9 cellular contexts compared by ENCODE assay signal in the genomic region with DNA sequence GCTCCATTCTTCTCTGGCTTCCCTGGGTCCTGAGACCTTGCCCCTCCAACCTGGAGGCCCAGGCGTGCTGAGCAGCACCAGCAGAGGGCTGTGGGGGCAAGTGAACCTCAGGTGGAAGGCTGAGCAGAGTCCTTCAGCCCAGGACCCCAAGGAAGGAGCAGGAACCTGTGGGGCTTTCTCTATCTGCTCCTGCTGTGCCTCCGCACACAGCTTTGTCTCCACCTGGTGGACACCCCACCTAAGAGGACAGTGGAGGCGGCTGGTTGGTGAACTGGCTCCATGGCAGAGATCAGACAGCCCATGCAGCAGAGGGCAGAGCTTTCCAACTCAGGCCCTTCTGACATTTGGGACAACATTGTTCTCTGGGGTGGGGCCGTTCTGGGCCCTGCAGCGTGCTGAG. TPM values are rescaled to one million over a fixed set of nuclear protein-coding genes. Genes with fewer than 3 reads are reported as not detected.
A peak's percentile ranks its signal among the peaks of the same experiment; 100 is the strongest.
DNase-seq lines count a peak whose midpoint lies in the region; ATAC-seq, FAIRE-seq and TF ChIP-seq lines count a peak whose summit lies in the region.
"Had no signal": no experiment of that assay in that cellular context is flagged by ENCODE, and none has a peak within 500 bp of the region (broad histone marks: within the 10 kb centered on the region; RNA-seq: fewer than 3 reads in every experiment).

No MANE protein-coding gene starts in this region.

- no peak for TF ChIP-seq EP300 in H1 (IDR thresholded peaks at IDR 0.05; ENCODE audit: borderline replicate concordance in 1 of 2, low read depth in 2 of 2, low read length in 2 of 2)

- WGBS in H1 (ENCODE audit: extremely low coverage in 1 of 2, insufficient coverage in 1 of 2, insufficient read length in 1 of 2, insufficient replicate concordance in 2 of 2, low coverage in 1 of 2, low lambda C conversion rate in 2 of 2, missing lambda C conversion rate in 1 of 2), 2 experiments: 70% methylated on average over 5 of the region's 5 CpGs; no CpG with 5 or more reads in 1 of the 2 experiments

- H2BK120ac ChIP-seq in H1 (replicated peaks; ENCODE audit: low read depth, low read length): no peak overlapping the region

- no peaks in the 10 kb centered on the region for H3K27me3 ChIP-seq in HAP-1 (ENCODE audit: low read depth)
- no peaks in the 10 kb centered on the region for H3K27me3 ChIP-seq in H1 (replicated peaks in 1 of 4; ENCODE audit: control insufficient read depth in 3 of 4, extremely low read depth in 1 of 4, insufficient read depth in 3 of 4, low read length in 3 of 4)

- CTCF ChIA-PET in H1 (lab: Charles Lee; ENCODE audit: partially characterized antibody): interaction anchor here (0.6 to 3.7 kb wide), 18 partner anchors 9 to 265 kb away, joined by 3 to 21 read pairs (median 4); no protein-coding TSS in a partner anchor

- H3K9me3 ChIP-seq in HAP-1: no peaks in the 10 kb centered on the region
- peaks cover 19 to 23% of the 10 kb centered on the region in 2 experiments; a peak in 3 of 4 replicates for H3K9me3 ChIP-seq in H1 (ENCODE audit: insufficient read depth in 2 of 2, low read depth in 1 of 2, low read length in 1 of 2)

- H4K91ac ChIP-seq in H1 (replicated peaks; ENCODE audit: insufficient read length, low read length): no peak overlapping the region

- H2BK20ac ChIP-seq in H1 (ENCODE audit: low read length): no peak overlapping the region

- H3K36me3 ChIP-seq in HAP-1 (replicated peaks) (no peaks in the 10 kb centered on the region), H1 (ENCODE audit: control insufficient read depth in 2 of 4, insufficient read depth in 4 of 4, low read length in 3 of 4) (peaks cover 0 to 18% (median 5%) of the 10 kb centered on the region in 4 experiments; a peak in 6 of 8 replicates)

- TF ChIP-seq CTCF in AG10803 (conservative IDR thresholded peaks at IDR 0.05; ENCODE audit: low read length) (peak; percentile 34), H1 (IDR thresholded peaks at IDR 0.05; ENCODE audit: control extremely low read depth in 1 of 3, insufficient read depth in 1 of 3, low read depth in 1 of 3, low read length in 3 of 3) (peak; percentile 56 to 75 (median 71))

- H3K4me3 ChIP-seq in AG10803 (ENCODE audit: low read length) (no peak overlapping the region), HAP-1 (no peak overlapping the region), H1 (ENCODE audit: extremely low read depth in 1 of 4, insufficient read depth in 2 of 4, low read depth in 3 of 4, low read length in 4 of 4) (no peak overlapping the region)

- no peak overlapping the region for H3K4me2 ChIP-seq in H1 (ENCODE audit: insufficient read depth in 1 of 2, low read depth in 2 of 2, low read length in 2 of 2)

- ATAC-seq in GM21619 (IDR thresholded peaks at IDR 0.05; ENCODE audit: unreplicated experiment): no peak

- no peak overlapping the region for H2BK15ac ChIP-seq in H1 (ENCODE audit: low read length)

- no peak overlapping the region for H3K56ac ChIP-seq in H1 (replicated peaks; ENCODE audit: insufficient read length, low read depth, low read length)

- FAIRE-seq in H1 (lab: Jason Lieb, UNC): no peak

- H4K8ac ChIP-seq in H1 (ENCODE audit: extremely low read depth, insufficient read depth, low read length): no peak overlapping the region

- no peak for DNase-seq in AG10803 (ENCODE audit: low read depth)
- DNase-seq in HAP-1 (ENCODE audit: low spot score in 2 of 2): peak; percentile 38 to 76
- DNase-seq in T-helper 1 cell: peak in 3 of 5 donors; percentile 10 to 19 (median 13)
- no peak for DNase-seq in H1 (ENCODE audit: low read depth in 1 of 2, low spot score in 2 of 2)
- DNase-seq in stimulated activated CD4-positive, alpha-beta T cell treated with anti-CD3 and anti-CD28 coated beads, Interleukin-1b, Interleukin-23, amount 100 ng/mL, for 48 hours: peak; percentile 35
- DNase-seq in head of caudate nucleus: no peak
- no peak for DNase-seq in NCI-H128 (lab: John Stamatoyannopoulos, UW; ENCODE audit: unreplicated experiment)

- no peak overlapping the region for H4K5ac ChIP-seq in H1 (ENCODE audit: insufficient read length, low read depth, low read length)

- no peak overlapping the region for H3K4ac ChIP-seq in H1 (replicated peaks; ENCODE audit: insufficient read length, low read depth, low read length)

- no peak overlapping the region for H3K18ac ChIP-seq in H1 (ENCODE audit: extremely low read depth, low read length)

- intact Hi-C loops in head of caudate nucleus (cut with DNase I): no loop called here

- H4K20me1 ChIP-seq in H1 (replicated peaks in 1 of 2; ENCODE audit: control insufficient read depth in 1 of 2, insufficient read depth in 2 of 2, low read length in 2 of 2): no peaks in the 10 kb centered on the region

- H3K14ac ChIP-seq in H1 (ENCODE audit: insufficient read length): no peak overlapping the region

- POLR2A ChIA-PET in H1 (lab: Charles Lee; ENCODE audit: partially characterized antibody): interaction anchor here (0.7 to 1.6 kb wide), 4 partner anchors 18 to 137 kb away, joined by 3 to 4 read pairs (median 3); a partner anchor contains a TSS

- H3K4me1 ChIP-seq in HAP-1 (no peaks in the 10 kb centered on the region), H1 (replicated peaks in 1 of 4; ENCODE audit: control insufficient read depth in 3 of 4, insufficient read depth in 4 of 4, low read length in 3 of 4) (no peaks in the 10 kb centered on the region)

- in situ Hi-C loops in HAP-1 (cut with MboI; ENCODE audit: low sequenced_read_pairs): no loop called here

- no peak overlapping the region for H2AK5ac ChIP-seq in H1 (ENCODE audit: low read depth, low read length)

- no peaks in the 10 kb centered on the region for H3K79me1 ChIP-seq in H1 (ENCODE audit: low read depth, low read length)

- no peak overlapping the region for H2AFZ ChIP-seq in H1 (ENCODE audit: low read length)

- no peak overlapping the region for H3K23ac ChIP-seq in H1 (ENCODE audit: insufficient read length)

- no peaks in the 10 kb centered on the region for H3K79me2 ChIP-seq in H1 (ENCODE audit: control insufficient read depth in 1 of 2, insufficient read depth in 2 of 2, low read length in 2 of 2)

- no peaks in the 10 kb centered on the region for H3K23me2 ChIP-seq in H1 (ENCODE audit: low read depth, low read length)

- H3K9ac ChIP-seq in H1 (replicated peaks in 1 of 4; ENCODE audit: extremely low read depth in 1 of 4, low read depth in 3 of 4, low read length in 3 of 4): no peak overlapping the region

- peak; percentile 41 to 63; a peak in 3 of 4 replicates for TF ChIP-seq RAD21 in H1 (IDR thresholded peaks at IDR 0.05 in 1 of 2, conservative IDR thresholded peaks at IDR 0.05 in 1 of 2; ENCODE audit: low read depth in 2 of 2, low read length in 2 of 2)

- H2BK5ac ChIP-seq in H1 (ENCODE audit: low read depth, low read length): no peak overlapping the region

- H3K27ac ChIP-seq in H1 (ENCODE audit: low read depth, low read length): no peak overlapping the region

- no peak for TF ChIP-seq POLR2A in H1 (IDR thresholded peaks at IDR 0.05; ENCODE audit: control extremely low read depth in 1 of 2, low read depth in 2 of 2, low read length in 2 of 2)

- no peak overlapping the region for H2BK12ac ChIP-seq in H1 (ENCODE audit: low read depth, low read length)

TF ChIP-seq in H1, 55 proteins besides CTCF, POLR2A, EP300 and RAD21:
- TF ChIP-seq SIX5 (IDR thresholded peaks at IDR 0.05; ENCODE audit: low read depth, low read length): no peak
- TF ChIP-seq EZH2 (IDR thresholded peaks at IDR 0.05; ENCODE audit: low read depth, low read length, severe bottlenecking): no peak
- no peak for TF ChIP-seq ASH2L (IDR thresholded peaks at IDR 0.05; ENCODE audit: low read length)
- no peak for TF ChIP-seq KDM4A (IDR thresholded peaks at IDR 0.05; ENCODE audit: low read depth, low read length, severe bottlenecking)
- TF ChIP-seq POLR2AphosphoS5 (IDR thresholded peaks at IDR 0.05; ENCODE audit: low read depth, low read length): no peak
- TF ChIP-seq FOSL1 (IDR thresholded peaks at IDR 0.05; ENCODE audit: insufficient read depth, low read depth, low read length): no peak
- TF ChIP-seq CBX5 (IDR thresholded peaks at IDR 0.05; ENCODE audit: low read depth, low read length): no peak
- no peak for TF ChIP-seq EGR1 (IDR thresholded peaks at IDR 0.05; ENCODE audit: borderline replicate concordance, low read depth, low read length)
- TF ChIP-seq TAF7 (optimal IDR thresholded peaks at IDR 0.05; ENCODE audit: borderline replicate concordance, low read depth, low read length): no peak
- TF ChIP-seq BACH1 (IDR thresholded peaks at IDR 0.05; ENCODE audit: low read length): no peak

RNA-seq across cellular contexts. Expression of a gene that starts 19.7 kb away (rescaled TPM):
- 14.5 TPM in 2 replicates for total RNA-seq in H1 (2021; fragmentation: NEBNext Ultra II Directional; extraction: Animal tissue kit (Norgen Biotek cat#: 25700))
- 28.4 and 42.5 TPM in 2 replicates for polyA plus RNA-seq in H1 (2011; rRNA removed)
- polyA plus RNA-seq in H1 (2011; cell fraction: cytosol; rRNA removed): 20.9 TPM
- polyA plus RNA-seq in H1 (2011; cell fraction: nucleus; rRNA removed): 28.1 TPM
- 17.8 to 26.7 TPM (median 25.0 TPM) in 4 replicates for polyA plus RNA-seq in H1 (2012, experiment 1 of 2)
- 35.4 TPM for polyA plus RNA-seq in H1 (2012, experiment 2 of 2)
- polyA plus RNA-seq in H1 (2013, experiment 1 of 2): 12.4 TPM
- polyA plus RNA-seq in H1 (2013, experiment 2 of 2): 12.8 TPM
- 5.7 and 8.8 TPM in 2 replicates for polyA minus RNA-seq in H1 (2011; rRNA and poly(A)+ RNA removed)
- 12.0 TPM for polyA minus RNA-seq in H1 (2011; cell fraction: cytosol; rRNA and poly(A)+ RNA removed)
- 13.1 TPM for polyA minus RNA-seq in H1 (2011; cell fraction: nucleus; rRNA and poly(A)+ RNA removed)

RNA-seq across cellular contexts. Expression of a gene that starts 31.4 kb away (rescaled TPM):
- total RNA-seq in H1 (2021; fragmentation: NEBNext Ultra II Directional; extraction: Animal tissue kit (Norgen Biotek cat#: 25700)): 31.6 and 33.8 TPM in 2 replicates
- polyA plus RNA-seq in H1 (2011; rRNA removed): 24.4 and 31.6 TPM in 2 replicates
- 26.5 TPM for polyA plus RNA-seq in H1 (2011; cell fraction: cytosol; rRNA removed)
- polyA plus RNA-seq in H1 (2011; cell fraction: nucleus; rRNA removed): 34.4 TPM
- 28.1 to 33.8 TPM (median 30.3 TPM) in 4 replicates for polyA plus RNA-seq in H1 (2012, experiment 1 of 2)
- polyA plus RNA-seq in H1 (2012, experiment 2 of 2): 27.7 TPM
- 26.2 TPM for polyA plus RNA-seq in H1 (2013, experiment 1 of 2)
- polyA plus RNA-seq in H1 (2013, experiment 2 of 2): 27.0 TPM
- 26.5 and 34.8 TPM in 2 replicates for polyA minus RNA-seq in H1 (2011; rRNA and poly(A)+ RNA removed)
- 35.7 TPM for polyA minus RNA-seq in H1 (2011; cell fraction: cytosol; rRNA and poly(A)+ RNA removed)
- polyA minus RNA-seq in H1 (2011; cell fraction: nucleus; rRNA and poly(A)+ RNA removed): 29.4 TPM
- polyA plus RNA-seq: esophagus had no signal

Comparison
In these comparisons a context has a peak if more than half of its experiments do, and no peak if none do; other contexts are left out.
1. DNase-seq: peak in HAP-1 (2 of 2), T-helper 1 cell (3 of 5) and stimulated activated CD4-positive, alpha-beta T cell treated with anti-CD3 and anti-CD28 coated beads, Interleukin-1b, Interleukin-23, amount 100 ng/mL, for 48 hours (single experiment); none in AG10803 (single experiment), H1 (0 of 2), head of caudate nucleus (0 of 42) and NCI-H128 (single experiment).